ENCODE assay signal across 31 cellular contexts in genomic region chr1:153592706-153593105, GRCh38. TPM values are rescaled to one million over a fixed set of nuclear protein-coding genes. Genes with fewer than 3 reads are reported as not detected.
DNase-seq lines count a peak whose midpoint lies in the region; ATAC-seq and TF ChIP-seq lines count a peak whose summit lies in the region.
"Had no signal": no experiment of that assay in that cellular context is flagged by ENCODE, and none has a peak within 500 bp of the region (broad histone marks: within the 10 kb centered on the region; RNA-seq: fewer than 3 reads in every experiment).

No MANE protein-coding gene starts in this region.

- H3K9ac ChIP-seq in Loucy (ENCODE audit: low read depth, low read length, poor library complexity, severe bottlenecking), result no peak overlapping the region

- no peak overlapping the region for H3K4me3 Mint-ChIP-seq in memory B cell
- H3K4me3 Mint-ChIP-seq in CD4-positive, alpha-beta memory T cell, result no peak overlapping the region
- H3K4me3 Mint-ChIP-seq: activated T-cell treated with anti-CD3 and anti-CD28 coated beads, Interleukin-2, amount 50 U/mL, for 4 hours; stimulated activated effector memory CD8-positive, alpha-beta T cell treated with anti-CD3 and anti-CD28 coated beads, Interleukin-12 subunit alpha, Interleukin-12 subunit beta, amount 100 ng/mL, for 72 hours had no signal

- H2AFZ ChIP-seq in Loucy (ENCODE audit: low read length), result peak overlapping the region; percentile 31; the same call in 1 of the 2 replicates

- H3K9me2 ChIP-seq in Loucy (replicated peaks; ENCODE audit: low read depth, low read length), result no peaks in the 10 kb centered on the region

- intact Hi-C loops in CD4-positive, alpha-beta memory T cell (cut with micrococcal nuclease), result no loop called here

- peaks cover 7% of the 10 kb centered on the region for H3K4me1 Mint-ChIP-seq in memory B cell
- H3K4me1 Mint-ChIP-seq in CD4-positive, alpha-beta memory T cell, result peaks cover 0 to 3% (median 2%) of the 10 kb centered on the region in 4 donors

- H3K9me3 Mint-ChIP-seq in memory B cell, result no peaks in the 10 kb centered on the region
- H3K9me3 Mint-ChIP-seq in CD4-positive, alpha-beta memory T cell, result no peaks in the 10 kb centered on the region
- H3K9me3 Mint-ChIP-seq: activated T-cell treated with anti-CD3 and anti-CD28 coated beads, Interleukin-2, amount 50 U/mL, for 4 hours; stimulated activated effector memory CD8-positive, alpha-beta T cell treated with anti-CD3 and anti-CD28 coated beads, Interleukin-12 subunit alpha, Interleukin-12 subunit beta, amount 100 ng/mL, for 72 hours had no signal

- peak; percentile 45 for DNase-seq in Ammon's horn (ENCODE audit: low spot score)
- DNase-seq in caudate nucleus (lab: John Stamatoyannopoulos, UW), result peak in 2 of 61 donors; percentile 19 to 26
- no peak for DNase-seq in memory B cell (ENCODE audit: low spot score in 2 of 2)
- DNase-seq in GOT3 (lab: John Stamatoyannopoulos, UW), result no peak
- DNase-seq in CD4-positive, alpha-beta memory T cell, result no peak
- DNase-seq: activated CD4-positive, alpha-beta T cell treated with anti-CD3 and anti-CD28 coated beads for 4 hours; activated naive CD4-positive, alpha-beta T cell; activated T-cell treated with anti-CD3 and anti-CD28 coated beads, Interleukin-2, amount 50 U/mL, for 4 hours; AML-193; DMS53; HCEC 1CT; lower lobe of right lung; NCI-H1105 treated with DMSO at 0.1 percent for 48 hours; NCI-H2029 treated with DMSO at 0.1 percent for 48 hours; NCI-H345; retina; SJCRH30; stimulated activated CD4-positive, alpha-beta T cell treated with anti-CD3 and anti-CD28 coated beads, Interleukin-2, amount 100 ng/mL, for 48 hours; substantia nigra had no signal

- no peaks in the 10 kb centered on the region for H3F3A ChIP-seq in Loucy (ENCODE audit: low read depth)

- CTCF ChIA-PET in CD4-positive, alpha-beta memory T cell (lab: Charles Lee; ENCODE audit: partially characterized antibody), result interaction anchor here (0.7 to 1.4 kb wide), 5 partner anchors 17 to 98 kb away, joined by 3 to 5 read pairs (median 4); partner anchors contain the start of gene S100A14

- POLR2A ChIA-PET in CD4-positive, alpha-beta memory T cell (lab: Charles Lee; ENCODE audit: partially characterized antibody), result no interaction called here

- no peaks in the 10 kb centered on the region for H3K27me3 ChIP-seq in Loucy (ENCODE audit: insufficient read depth, low read length, poor library complexity, severe bottlenecking)
- no peaks in the 10 kb centered on the region for H3K27me3 ChIP-seq in CD4-positive, alpha-beta memory T cell (ENCODE audit: insufficient read depth, low read length)
- H3K27me3 ChIP-seq: SJCRH30 had no signal

- peak overlapping the region; percentile 31 for H3K27ac ChIP-seq in caudate nucleus (ENCODE audit: low read depth, low read length)
- no peak overlapping the region for H3K27ac ChIP-seq in CD4-positive, alpha-beta memory T cell (ENCODE audit: low read depth, low read length)
- H3K27ac ChIP-seq: coronary artery, lower lobe of right lung, SJCRH30 had no signal

- ATAC-seq in memory B cell (ENCODE audit: low read depth) (no peak), GM21526 (IDR thresholded peaks at IDR 0.05; ENCODE audit: low FRiP score, unreplicated experiment) (no peak), HG02938 (IDR thresholded peaks at IDR 0.05; ENCODE audit: unreplicated experiment) (no peak)
- ATAC-seq: activated T-cell treated with anti-CD3 and anti-CD28 coated beads, Interleukin-2, amount 50 U/mL, for 4 hours; lower lobe of right lung; stimulated activated effector memory CD8-positive, alpha-beta T cell treated with anti-CD3 and anti-CD28 coated beads, Interleukin-12 subunit alpha, Interleukin-12 subunit beta, amount 100 ng/mL, for 72 hours had no signal

- no peaks in the 10 kb centered on the region for H3K9me3 ChIP-seq in Loucy (ENCODE audit: insufficient read depth, low read depth, low read length)
- no peaks in the 10 kb centered on the region for H3K9me3 ChIP-seq in CD4-positive, alpha-beta memory T cell (ENCODE audit: control insufficient read depth in 1 of 2, low read length in 2 of 2)
- H3K9me3 ChIP-seq: lower lobe of right lung, SJCRH30 had no signal

- H3K4me3 ChIP-seq in Loucy (ENCODE audit: low read length, poor library complexity, severe bottlenecking), result no peak overlapping the region
- no peak overlapping the region for H3K4me3 ChIP-seq in CD4-positive, alpha-beta memory T cell (ENCODE audit: low read length in 2 of 2)
- H3K4me3 ChIP-seq: coronary artery, lower lobe of right lung, SJCRH30, smooth muscle cell had no signal

- no peak overlapping the region for H3K4me2 ChIP-seq in Loucy (ENCODE audit: low read depth, low read length, poor library complexity, severe bottlenecking)
- H3K4me2 ChIP-seq: smooth muscle cell had no signal

- H3K79me2 ChIP-seq in Loucy (ENCODE audit: insufficient read depth, low read length), result no peaks in the 10 kb centered on the region

- no peaks in the 10 kb centered on the region for H3K36me3 ChIP-seq in Loucy (ENCODE audit: insufficient read depth, low read length)
- H3K36me3 ChIP-seq in CD4-positive, alpha-beta memory T cell (ENCODE audit: insufficient read depth, low read length), result no peaks in the 10 kb centered on the region
- H3K36me3 ChIP-seq: lower lobe of right lung, SJCRH30 had no signal

- H3K27ac Mint-ChIP-seq in memory B cell, result peak overlapping the region; percentile 42
- H3K27ac Mint-ChIP-seq in CD4-positive, alpha-beta memory T cell, result no peak overlapping the region
- H3K27ac Mint-ChIP-seq: stimulated activated effector memory CD8-positive, alpha-beta T cell treated with anti-CD3 and anti-CD28 coated beads, Interleukin-12 subunit alpha, Interleukin-12 subunit beta, amount 100 ng/mL, for 72 hours had no signal

- no peaks in the 10 kb centered on the region for H4K20me1 ChIP-seq in Loucy (ENCODE audit: insufficient read depth, low read length, poor library complexity, severe bottlenecking)

- TF ChIP-seq CTCF in Loucy (conservative IDR thresholded peaks at IDR 0.05; ENCODE audit: low read length), result no peak

- no peaks in the 10 kb centered on the region for H3K4me1 ChIP-seq in Loucy (ENCODE audit: insufficient read depth, low read length, poor library complexity, severe bottlenecking)
- H3K4me1 ChIP-seq in CD4-positive, alpha-beta memory T cell (ENCODE audit: insufficient read depth, low read length), result no peaks in the 10 kb centered on the region
- H3K4me1 ChIP-seq: lower lobe of right lung had no signal

- no peaks in the 10 kb centered on the region for H3K36me3 Mint-ChIP-seq in memory B cell
- H3K36me3 Mint-ChIP-seq in CD4-positive, alpha-beta memory T cell, result no peaks in the 10 kb centered on the region
- H3K36me3 Mint-ChIP-seq: stimulated activated effector memory CD8-positive, alpha-beta T cell treated with anti-CD3 and anti-CD28 coated beads, Interleukin-12 subunit alpha, Interleukin-12 subunit beta, amount 100 ng/mL, for 72 hours had no signal

- H3K27me3 Mint-ChIP-seq in memory B cell, result no peaks in the 10 kb centered on the region
- H3K27me3 Mint-ChIP-seq in CD4-positive, alpha-beta memory T cell, result no peaks in the 10 kb centered on the region

RNA-seq across cellular contexts. Expression of gene S100A16, which starts 20.2 kb away (rescaled TPM):
- not detected for total RNA-seq in CD4-positive, alpha-beta memory T cell
- polyA plus RNA-seq in CD4-positive, alpha-beta memory T cell, result not detected
- total RNA-seq: T-helper 1 cell treated with Interleukin-12 subunit alpha and Interleukin-12 subunit beta and Interleukin-4 antibody, amounts not matched to agents 30 ng/mL and 1 ng/mL, for 36 hours had no signal

RNA-seq across cellular contexts. Expression of gene S100A14, which starts 23.4 kb away (rescaled TPM):
- not detected for total RNA-seq in CD4-positive, alpha-beta memory T cell
- polyA plus RNA-seq in CD4-positive, alpha-beta memory T cell, result not detected
- total RNA-seq: glomerular endothelial cell; myocyte; osteocyte; SJCRH30; T-helper 1 cell treated with Interleukin-12 subunit alpha and Interleukin-12 subunit beta and Interleukin-4 antibody, amounts not matched to agents 30 ng/mL and 1 ng/mL, for 36 hours had no signal

RNA-seq across cellular contexts. Expression of gene S100A2, which starts 27.1 kb away (rescaled TPM):
- total RNA-seq in CD4-positive, alpha-beta memory T cell, result under 1 TPM in 1 of 2 experiments, not detected in 1; 0.87 TPM
- 1 to 10 TPM; 1.0 to 1.7 TPM for polyA plus RNA-seq in CD4-positive, alpha-beta memory T cell

RNA-seq across cellular contexts. Expression of gene S100A13, which starts 34.6 kb away (rescaled TPM):
- total RNA-seq in CD4-positive, alpha-beta memory T cell, result 1 to 10 TPM; 4.3 to 5.2 TPM
- polyA plus RNA-seq in CD4-positive, alpha-beta memory T cell, result under 1 TPM in 1 of 2 donors, not detected in 1; 0.56 TPM

RNA-seq across cellular contexts. Expression of gene S100A1, which starts 35.5 kb away (rescaled TPM):
- not detected for total RNA-seq in CD4-positive, alpha-beta memory T cell
- polyA plus RNA-seq in CD4-positive, alpha-beta memory T cell, result not detected
- total RNA-seq: activated T-cell treated with anti-CD3 and anti-CD28 coated beads, Interleukin-2, amount 50 U/mL, for 4 hours; bronchial epithelial cell; glomerular endothelial cell; osteocyte; T-helper 1 cell treated with Interleukin-12 subunit alpha and Interleukin-12 subunit beta and Interleukin-4 antibody, amounts not matched to agents 30 ng/mL and 1 ng/mL, for 36 hours; ureter had no signal
